ENCODE assay signal across 29 cellular contexts in the genomic region with DNA sequence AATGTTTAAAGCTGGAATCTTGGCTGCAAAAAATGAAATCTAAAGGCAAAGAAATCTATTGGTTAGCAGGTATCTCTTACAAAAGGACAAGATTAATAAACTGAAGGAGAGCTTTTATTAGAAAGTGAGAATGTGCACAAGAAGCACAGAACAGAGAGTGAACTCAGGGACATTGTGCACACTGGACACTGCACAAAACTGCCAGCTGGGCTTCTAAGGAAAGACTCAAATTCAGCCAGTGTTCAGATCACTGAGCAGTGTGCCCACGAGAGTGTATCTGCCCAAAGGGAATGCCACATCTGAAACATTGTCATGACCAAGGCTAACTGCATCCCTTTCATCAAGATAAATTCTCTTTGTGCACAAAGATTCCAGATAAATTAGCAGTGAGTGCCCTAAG.
"Had no signal": no experiment of that assay in that cellular context is flagged by ENCODE, and none has a peak within 500 bp of the region (broad histone marks: within the 10 kb centered on the region; RNA-seq: fewer than 3 reads in every experiment).

No MANE protein-coding gene starts in this region.

- H3K36me3 ChIP-seq: brain microvascular endothelial cell, SJCRH30 had no signal

- H3K4me1 ChIP-seq: SJCRH30 had no signal

- DNase-seq: activated CD4-positive, alpha-beta T cell treated with anti-CD3 and anti-CD28 coated beads, Interleukin-2, amount 10 ng/mL, durations not matched to agents 24 days and 14 days; activated CD4-positive, alpha-beta T cell treated with anti-CD3 and anti-CD28 coated beads, Interleukin-2, amount 50 U/mL, for 4 hours; activated CD8-positive, alpha-beta T cell treated with anti-CD3 and anti-CD28 coated beads for 36 hours; activated effector memory CD4-positive, alpha-beta T cell treated with anti-CD3 and anti-CD28 coated beads, Interleukin-2, amount 50 U/mL, for 16 hours; activated naive CD4-positive, alpha-beta T cell; activated naive CD4-positive, alpha-beta T cell treated with anti-CD3 and anti-CD28 coated beads, Interleukin-2, amount 50 U/mL, for 16 hours; activated naive CD8-positive, alpha-beta T cell treated with anti-CD3 and anti-CD28 coated beads for 36 hours; activated T-cell treated with anti-CD3 and anti-CD28 coated beads, Interleukin-2, amount 50 U/mL, for 1 hour; activated T-cell treated with anti-CD3 and anti-CD28 coated beads, Interleukin-2, amount 50 U/mL, for 72 hours; amniotic stem cell; aorta; brain microvascular endothelial cell; Kasumi-1; KG1; MM.1S; MV-4-11; NCI-H1092; NCI-H1436 treated with DMSO at 0.1 percent for 48 hours; NCI-H1694 treated with DMSO at 0.1 percent for 48 hours; NCI-H2029; NCI-H2171 treated with DMSO at 0.1 percent for 48 hours; NCI-H226; NCI-H446 treated with DMSO at 0.1 percent for 48 hours; NCI-H524; SHP77; SJCRH30; SK-N-SH had no signal

- ATAC-seq: activated CD8-positive, alpha-beta T cell treated with anti-CD3 and anti-CD28 coated beads for 36 hours; activated T-cell treated with anti-CD3 and anti-CD28 coated beads, Interleukin-2, amount 50 U/mL, for 72 hours; activated T-helper 17 cell treated with anti-CD3 and anti-CD28 coated beads, Interleukin-2, amount 50 U/mL, for 72 hours; Panc1 had no signal

- H3K9ac ChIP-seq: SK-N-SH had no signal

- H3K4me2 ChIP-seq: SK-N-SH had no signal

- H3K27ac ChIP-seq: brain microvascular endothelial cell, SJCRH30 had no signal

- H3K4me3 ChIP-seq: SJCRH30 had no signal

- H3K9me3 ChIP-seq: SJCRH30, SK-N-SH had no signal

- H3K27me3 ChIP-seq: brain microvascular endothelial cell, SJCRH30 had no signal
